Comparison of ENCODE assay signal across 2 cellular contexts in the genomic region with DNA sequence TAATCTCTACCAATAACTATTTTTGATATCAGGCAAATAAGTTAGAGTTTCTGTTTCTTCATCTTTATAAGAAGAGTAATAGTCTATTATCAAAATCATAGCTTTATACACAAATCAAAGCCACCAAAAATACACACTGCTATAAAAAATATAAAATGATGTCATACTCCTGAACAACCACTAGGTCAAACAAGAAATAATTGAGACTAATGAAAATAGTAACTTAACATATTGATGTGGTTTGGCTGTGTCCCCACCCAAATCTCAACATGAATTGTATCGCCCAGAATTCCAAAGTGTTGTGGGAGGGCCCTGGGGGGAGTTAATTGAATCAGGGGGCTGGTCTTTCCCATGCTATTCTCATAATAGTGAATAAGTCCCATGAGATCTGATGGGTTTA.
TF ChIP-seq lines count a peak whose summit lies in the region.

No MANE protein-coding gene starts in this region.

TF ChIP-seq in SK-N-SH, 30 proteins besides CTCF, POLR2A, EP300 and RAD21 (continued from another document):
- TF ChIP-seq, protein P1, sequence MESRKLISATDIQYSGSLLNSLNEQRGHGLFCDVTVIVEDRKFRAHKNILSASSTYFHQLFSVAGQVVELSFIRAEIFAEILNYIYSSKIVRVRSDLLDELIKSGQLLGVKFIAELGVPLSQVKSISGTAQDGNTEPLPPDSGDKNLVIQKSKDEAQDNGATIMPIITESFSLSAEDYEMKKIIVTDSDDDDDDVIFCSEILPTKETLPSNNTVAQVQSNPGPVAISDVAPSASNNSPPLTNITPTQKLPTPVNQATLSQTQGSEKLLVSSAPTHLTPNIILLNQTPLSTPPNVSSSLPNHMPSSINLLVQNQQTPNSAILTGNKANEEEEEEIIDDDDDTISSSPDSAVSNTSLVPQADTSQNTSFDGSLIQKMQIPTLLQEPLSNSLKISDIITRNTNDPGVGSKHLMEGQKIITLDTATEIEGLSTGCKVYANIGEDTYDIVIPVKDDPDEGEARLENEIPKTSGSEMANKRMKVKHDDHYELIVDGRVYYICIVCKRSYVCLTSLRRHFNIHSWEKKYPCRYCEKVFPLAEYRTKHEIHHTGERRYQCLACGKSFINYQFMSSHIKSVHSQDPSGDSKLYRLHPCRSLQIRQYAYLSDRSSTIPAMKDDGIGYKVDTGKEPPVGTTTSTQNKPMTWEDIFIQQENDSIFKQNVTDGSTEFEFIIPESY (IDR thresholded peaks at IDR 0.05; ENCODE audit: borderline replicate concordance, low read depth), result no peak
- TF ChIP-seq, protein P2, sequence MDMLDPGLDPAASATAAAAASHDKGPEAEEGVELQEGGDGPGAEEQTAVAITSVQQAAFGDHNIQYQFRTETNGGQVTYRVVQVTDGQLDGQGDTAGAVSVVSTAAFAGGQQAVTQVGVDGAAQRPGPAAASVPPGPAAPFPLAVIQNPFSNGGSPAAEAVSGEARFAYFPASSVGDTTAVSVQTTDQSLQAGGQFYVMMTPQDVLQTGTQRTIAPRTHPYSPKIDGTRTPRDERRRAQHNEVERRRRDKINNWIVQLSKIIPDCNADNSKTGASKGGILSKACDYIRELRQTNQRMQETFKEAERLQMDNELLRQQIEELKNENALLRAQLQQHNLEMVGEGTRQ (IDR thresholded peaks at IDR 0.05; ENCODE audit: borderline replicate concordance, low read depth, low read length), result no peak
- TF ChIP-seq TCF12 (IDR thresholded peaks at IDR 0.05) (no peak), FOSL2 (IDR thresholded peaks at IDR 0.05; ENCODE audit: borderline replicate concordance, low read depth) (no peak), EZH2phosphoT487 (IDR thresholded peaks at IDR 0.05; ENCODE audit: borderline replicate concordance, low read depth) (no peak), NRF1 (IDR thresholded peaks at IDR 0.05; ENCODE audit: low read depth, low read length) (no peak), SIN3A (IDR thresholded peaks at IDR 0.05; ENCODE audit: borderline replicate concordance, low read depth, low read length) (no peak), JUND (IDR thresholded peaks at IDR 0.05) (no peak), SMC3 (IDR thresholded peaks at IDR 0.05; ENCODE audit: low read depth, low read length) (no peak), GATA2 (CRISPR knock-in tag; IDR thresholded peaks at IDR 0.05) (no peak), POLR2AphosphoS5 (IDR thresholded peaks at IDR 0.05; ENCODE audit: low read depth, low read length) (no peak)
- TF ChIP-seq, protein P3, sequence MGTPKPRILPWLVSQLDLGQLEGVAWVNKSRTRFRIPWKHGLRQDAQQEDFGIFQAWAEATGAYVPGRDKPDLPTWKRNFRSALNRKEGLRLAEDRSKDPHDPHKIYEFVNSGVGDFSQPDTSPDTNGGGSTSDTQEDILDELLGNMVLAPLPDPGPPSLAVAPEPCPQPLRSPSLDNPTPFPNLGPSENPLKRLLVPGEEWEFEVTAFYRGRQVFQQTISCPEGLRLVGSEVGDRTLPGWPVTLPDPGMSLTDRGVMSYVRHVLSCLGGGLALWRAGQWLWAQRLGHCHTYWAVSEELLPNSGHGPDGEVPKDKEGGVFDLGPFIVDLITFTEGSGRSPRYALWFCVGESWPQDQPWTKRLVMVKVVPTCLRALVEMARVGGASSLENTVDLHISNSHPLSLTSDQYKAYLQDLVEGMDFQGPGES (IDR thresholded peaks at IDR 0.05; ENCODE audit: low read depth, low read length), result no peak
- TF ChIP-seq, protein P4, sequence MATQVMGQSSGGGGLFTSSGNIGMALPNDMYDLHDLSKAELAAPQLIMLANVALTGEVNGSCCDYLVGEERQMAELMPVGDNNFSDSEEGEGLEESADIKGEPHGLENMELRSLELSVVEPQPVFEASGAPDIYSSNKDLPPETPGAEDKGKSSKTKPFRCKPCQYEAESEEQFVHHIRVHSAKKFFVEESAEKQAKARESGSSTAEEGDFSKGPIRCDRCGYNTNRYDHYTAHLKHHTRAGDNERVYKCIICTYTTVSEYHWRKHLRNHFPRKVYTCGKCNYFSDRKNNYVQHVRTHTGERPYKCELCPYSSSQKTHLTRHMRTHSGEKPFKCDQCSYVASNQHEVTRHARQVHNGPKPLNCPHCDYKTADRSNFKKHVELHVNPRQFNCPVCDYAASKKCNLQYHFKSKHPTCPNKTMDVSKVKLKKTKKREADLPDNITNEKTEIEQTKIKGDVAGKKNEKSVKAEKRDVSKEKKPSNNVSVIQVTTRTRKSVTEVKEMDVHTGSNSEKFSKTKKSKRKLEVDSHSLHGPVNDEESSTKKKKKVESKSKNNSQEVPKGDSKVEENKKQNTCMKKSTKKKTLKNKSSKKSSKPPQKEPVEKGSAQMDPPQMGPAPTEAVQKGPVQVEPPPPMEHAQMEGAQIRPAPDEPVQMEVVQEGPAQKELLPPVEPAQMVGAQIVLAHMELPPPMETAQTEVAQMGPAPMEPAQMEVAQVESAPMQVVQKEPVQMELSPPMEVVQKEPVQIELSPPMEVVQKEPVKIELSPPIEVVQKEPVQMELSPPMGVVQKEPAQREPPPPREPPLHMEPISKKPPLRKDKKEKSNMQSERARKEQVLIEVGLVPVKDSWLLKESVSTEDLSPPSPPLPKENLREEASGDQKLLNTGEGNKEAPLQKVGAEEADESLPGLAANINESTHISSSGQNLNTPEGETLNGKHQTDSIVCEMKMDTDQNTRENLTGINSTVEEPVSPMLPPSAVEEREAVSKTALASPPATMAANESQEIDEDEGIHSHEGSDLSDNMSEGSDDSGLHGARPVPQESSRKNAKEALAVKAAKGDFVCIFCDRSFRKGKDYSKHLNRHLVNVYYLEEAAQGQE (IDR thresholded peaks at IDR 0.05; ENCODE audit: low read depth, low read length), result no peak
- TF ChIP-seq, protein P5, sequence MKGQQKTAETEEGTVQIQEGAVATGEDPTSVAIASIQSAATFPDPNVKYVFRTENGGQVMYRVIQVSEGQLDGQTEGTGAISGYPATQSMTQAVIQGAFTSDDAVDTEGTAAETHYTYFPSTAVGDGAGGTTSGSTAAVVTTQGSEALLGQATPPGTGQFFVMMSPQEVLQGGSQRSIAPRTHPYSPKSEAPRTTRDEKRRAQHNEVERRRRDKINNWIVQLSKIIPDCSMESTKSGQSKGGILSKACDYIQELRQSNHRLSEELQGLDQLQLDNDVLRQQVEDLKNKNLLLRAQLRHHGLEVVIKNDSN (IDR thresholded peaks at IDR 0.05; ENCODE audit: borderline replicate concordance, low read depth), result no peak
- TF ChIP-seq, protein P6, sequence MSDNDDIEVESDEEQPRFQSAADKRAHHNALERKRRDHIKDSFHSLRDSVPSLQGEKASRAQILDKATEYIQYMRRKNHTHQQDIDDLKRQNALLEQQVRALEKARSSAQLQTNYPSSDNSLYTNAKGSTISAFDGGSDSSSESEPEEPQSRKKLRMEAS (IDR thresholded peaks at IDR 0.05; ENCODE audit: low read depth), result no peak
- TF ChIP-seq, protein P7, sequence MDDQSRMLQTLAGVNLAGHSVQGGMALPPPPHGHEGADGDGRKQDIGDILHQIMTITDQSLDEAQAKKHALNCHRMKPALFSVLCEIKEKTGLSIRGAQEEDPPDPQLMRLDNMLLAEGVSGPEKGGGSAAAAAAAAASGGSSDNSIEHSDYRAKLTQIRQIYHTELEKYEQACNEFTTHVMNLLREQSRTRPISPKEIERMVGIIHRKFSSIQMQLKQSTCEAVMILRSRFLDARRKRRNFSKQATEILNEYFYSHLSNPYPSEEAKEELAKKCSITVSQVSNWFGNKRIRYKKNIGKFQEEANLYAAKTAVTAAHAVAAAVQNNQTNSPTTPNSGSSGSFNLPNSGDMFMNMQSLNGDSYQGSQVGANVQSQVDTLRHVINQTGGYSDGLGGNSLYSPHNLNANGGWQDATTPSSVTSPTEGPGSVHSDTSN (IDR thresholded peaks at IDR 0.05), result no peak

TF ChIP-seq in SK-N-SH treated with all-trans-retinoic acid at 6 μM for 48 hours, 23 proteins besides CTCF, POLR2A, EP300 and RAD21 (continued from another document):
- TF ChIP-seq BACH2 (CRISPR knock-in tag; IDR thresholded peaks at IDR 0.05; ENCODE audit: borderline replicate concordance) (no peak), SNAI2 (CRISPR knock-in tag; IDR thresholded peaks at IDR 0.05) (no peak), PPARA (CRISPR knock-in tag; IDR thresholded peaks at IDR 0.05; ENCODE audit: borderline replicate concordance) (no peak), GLIS3 (CRISPR knock-in tag; IDR thresholded peaks at IDR 0.05) (no peak), ESRRG (CRISPR knock-in tag; IDR thresholded peaks at IDR 0.05) (no peak), TCF4 (CRISPR knock-in tag; IDR thresholded peaks at IDR 0.05; ENCODE audit: borderline replicate concordance) (no peak)
